8 cellular contexts compared by ENCODE assay signal in the genomic region with DNA sequence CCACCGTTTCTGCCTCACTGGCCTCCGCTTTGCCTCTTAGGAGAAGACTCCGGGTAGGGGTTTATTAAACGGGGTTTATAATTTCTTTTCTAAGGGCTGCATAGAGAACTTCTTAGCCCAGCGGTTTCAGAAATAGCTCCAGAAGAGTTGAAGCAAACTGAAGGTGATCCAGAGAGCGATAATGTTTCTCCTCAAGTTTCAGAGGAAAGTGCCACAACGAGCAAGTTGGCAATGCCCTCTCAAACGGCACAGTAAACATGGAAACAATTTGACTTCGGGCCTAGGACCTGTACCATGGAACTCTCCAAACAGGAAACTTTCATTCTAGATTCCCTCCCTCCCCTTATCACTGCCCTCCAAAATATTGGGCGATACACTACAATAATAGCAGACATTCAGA. TPM values are rescaled to one million over a fixed set of nuclear protein-coding genes. Genes with fewer than 3 reads are reported as not detected.
A peak's percentile ranks its signal among the peaks of the same experiment; 100 is the strongest.
DNase-seq lines count a peak whose midpoint lies in the region; ATAC-seq and TF ChIP-seq lines count a peak whose summit lies in the region.

No MANE protein-coding gene starts in this region.

- DNase-seq in BE2C = no peak
- peak; percentile 35 for DNase-seq in NAMALWA (ENCODE audit: low spot score)
- no peak for DNase-seq in effector memory CD4-positive, alpha-beta T cell
- DNase-seq in NCI-H1694 (lab: John Stamatoyannopoulos, UW) = no peak
- DNase-seq in NCI-H1048 (lab: John Stamatoyannopoulos, UW) = no peak
- no peak for DNase-seq in SW480 (ENCODE audit: low spot score)

- H3K9me2 ChIP-seq in neural cell (ENCODE audit: insufficient read depth, low read length) = no peaks in the 10 kb centered on the region

- H3K4me3 ChIP-seq in BE2C (ENCODE audit: low read depth, low read length) = peak overlapping the region; percentile 99
- H3K4me3 ChIP-seq in effector memory CD4-positive, alpha-beta T cell (ENCODE audit: insufficient read depth, low read depth, low read length, poor library complexity, severe bottlenecking) = peak overlapping the region; percentile 76
- H3K4me3 ChIP-seq in neural cell (ENCODE audit: low read length) = peak overlapping the region; percentile 91

- H3K9me3 ChIP-seq in BE2C = no peaks in the 10 kb centered on the region
- H3K9me3 ChIP-seq in effector memory CD4-positive, alpha-beta T cell (ENCODE audit: control insufficient read depth, low read length) = no peaks in the 10 kb centered on the region
- no peaks in the 10 kb centered on the region for H3K9me3 ChIP-seq in neural cell (ENCODE audit: low read length)

- H2AFZ ChIP-seq in neural cell (ENCODE audit: low read depth, low read length) = no peak overlapping the region

- H4K20me1 ChIP-seq in neural cell (ENCODE audit: insufficient read depth) = no peaks in the 10 kb centered on the region

- H3K36me3 ChIP-seq in BE2C (peaks cover 39% of the 10 kb centered on the region), neural cell (ENCODE audit: insufficient read depth, low read length) (no peaks in the 10 kb centered on the region)
- H3K36me3 ChIP-seq in effector memory CD4-positive, alpha-beta T cell (ENCODE audit: control insufficient read depth, insufficient read depth, low read length) = peaks cover 34% of the 10 kb centered on the region

- H3K27ac ChIP-seq in effector memory CD4-positive, alpha-beta T cell (ENCODE audit: insufficient read depth, low read length, poor library complexity, severe bottlenecking) = peak overlapping the region; percentile 81
- H3K27ac ChIP-seq in neural cell (ENCODE audit: low read length) = no peak overlapping the region

- peaks cover 17% of the 10 kb centered on the region for H3K79me2 ChIP-seq in neural cell (replicated peaks; ENCODE audit: insufficient read depth, low read length)

- H3K4me2 ChIP-seq in neural cell (ENCODE audit: low read length) = peak overlapping the region; percentile 89

- ATAC-seq in HG02571 (IDR thresholded peaks at IDR 0.05; ENCODE audit: unreplicated experiment) = no peak

- peak overlapping the region; percentile 74 for H3K9ac ChIP-seq in neural cell (ENCODE audit: low read length)

- H3F3A ChIP-seq in neural cell (ENCODE audit: insufficient read depth, low read length, poor library complexity, severe bottlenecking) = no peaks in the 10 kb centered on the region

- no peak for TF ChIP-seq RAD21 in neural cell (conservative IDR thresholded peaks at IDR 0.05)

- peaks cover 3% of the 10 kb centered on the region; the same call in 1 of the 2 replicates for H3K4me1 ChIP-seq in BE2C
- peaks cover 33% of the 10 kb centered on the region for H3K4me1 ChIP-seq in effector memory CD4-positive, alpha-beta T cell (ENCODE audit: control insufficient read depth, insufficient read depth, low read length, poor library complexity, severe bottlenecking)

- H3K27me3 ChIP-seq in BE2C = no peaks in the 10 kb centered on the region
- H3K27me3 ChIP-seq in effector memory CD4-positive, alpha-beta T cell (replicated peaks; ENCODE audit: control insufficient read depth, insufficient read depth, low read length, poor library complexity, severe bottlenecking) = no peaks in the 10 kb centered on the region
- H3K27me3 ChIP-seq in neural cell (ENCODE audit: insufficient read depth, low read depth, low read length) = no peaks in the 10 kb centered on the region

- TF ChIP-seq CTCF in BE2C (IDR thresholded peaks at IDR 0.05; ENCODE audit: low read depth, low read length) (no peak), neural cell (IDR thresholded peaks at IDR 0.05; ENCODE audit: poor library complexity, severe bottlenecking) (no peak)

- TF ChIP-seq EP300 in neural cell (conservative IDR thresholded peaks at IDR 0.05; ENCODE audit: poor library complexity, severe bottlenecking) = no peak

TF ChIP-seq in neural cell, 6 proteins besides CTCF, POLR2A, EP300 and RAD21:
- TF ChIP-seq POLR2AphosphoS5 (IDR thresholded peaks at IDR 0.05) (no peak), TAF1 (IDR thresholded peaks at IDR 0.05; ENCODE audit: low read depth) (no peak), EZH2 (IDR thresholded peaks at IDR 0.05; ENCODE audit: borderline replicate concordance, insufficient read depth, low read length, poor library complexity, severe bottlenecking) (no peak), MXI1 (conservative IDR thresholded peaks at IDR 0.05; ENCODE audit: poor library complexity, severe bottlenecking) (no peak), SMC3 (conservative IDR thresholded peaks at IDR 0.05; ENCODE audit: poor library complexity) (no peak)
- TF ChIP-seq, protein P1, sequence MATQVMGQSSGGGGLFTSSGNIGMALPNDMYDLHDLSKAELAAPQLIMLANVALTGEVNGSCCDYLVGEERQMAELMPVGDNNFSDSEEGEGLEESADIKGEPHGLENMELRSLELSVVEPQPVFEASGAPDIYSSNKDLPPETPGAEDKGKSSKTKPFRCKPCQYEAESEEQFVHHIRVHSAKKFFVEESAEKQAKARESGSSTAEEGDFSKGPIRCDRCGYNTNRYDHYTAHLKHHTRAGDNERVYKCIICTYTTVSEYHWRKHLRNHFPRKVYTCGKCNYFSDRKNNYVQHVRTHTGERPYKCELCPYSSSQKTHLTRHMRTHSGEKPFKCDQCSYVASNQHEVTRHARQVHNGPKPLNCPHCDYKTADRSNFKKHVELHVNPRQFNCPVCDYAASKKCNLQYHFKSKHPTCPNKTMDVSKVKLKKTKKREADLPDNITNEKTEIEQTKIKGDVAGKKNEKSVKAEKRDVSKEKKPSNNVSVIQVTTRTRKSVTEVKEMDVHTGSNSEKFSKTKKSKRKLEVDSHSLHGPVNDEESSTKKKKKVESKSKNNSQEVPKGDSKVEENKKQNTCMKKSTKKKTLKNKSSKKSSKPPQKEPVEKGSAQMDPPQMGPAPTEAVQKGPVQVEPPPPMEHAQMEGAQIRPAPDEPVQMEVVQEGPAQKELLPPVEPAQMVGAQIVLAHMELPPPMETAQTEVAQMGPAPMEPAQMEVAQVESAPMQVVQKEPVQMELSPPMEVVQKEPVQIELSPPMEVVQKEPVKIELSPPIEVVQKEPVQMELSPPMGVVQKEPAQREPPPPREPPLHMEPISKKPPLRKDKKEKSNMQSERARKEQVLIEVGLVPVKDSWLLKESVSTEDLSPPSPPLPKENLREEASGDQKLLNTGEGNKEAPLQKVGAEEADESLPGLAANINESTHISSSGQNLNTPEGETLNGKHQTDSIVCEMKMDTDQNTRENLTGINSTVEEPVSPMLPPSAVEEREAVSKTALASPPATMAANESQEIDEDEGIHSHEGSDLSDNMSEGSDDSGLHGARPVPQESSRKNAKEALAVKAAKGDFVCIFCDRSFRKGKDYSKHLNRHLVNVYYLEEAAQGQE (IDR thresholded peaks at IDR 0.05; ENCODE audit: borderline replicate concordance) = no peak
TF ChIP-seq in neural cell: peak in this region for 0.

RNA-seq across cellular contexts. Expression of a gene that starts 1.0 kb away (rescaled TPM):
- polyA plus RNA-seq in BE2C (2012; ENCODE audit: insufficient read depth, insufficient read length, low read depth) = 96.3 TPM
- polyA plus RNA-seq in neural cell = 112 and 135 TPM in 2 replicates
- 86.4 and 96.9 TPM in 2 replicates for polyA minus RNA-seq in neural cell

RNA-seq across cellular contexts. Expression of a gene that starts 23.1 kb away (rescaled TPM):
- 118 TPM for polyA plus RNA-seq in BE2C (2012; ENCODE audit: insufficient read depth, insufficient read length, low read depth)
- 163 and 247 TPM in 2 replicates for polyA plus RNA-seq in neural cell
- polyA minus RNA-seq in neural cell = 47.2 and 54.0 TPM in 2 replicates
